ENCODE assay signal across 26 cellular contexts in genomic region chr9:37010180-37010579, GRCh38. TPM values are rescaled to one million over a fixed set of nuclear protein-coding genes. Genes with fewer than 3 reads are reported as not detected.
DNase-seq lines count a peak whose midpoint lies in the region; ATAC-seq and TF ChIP-seq lines count a peak whose summit lies in the region.
"Had no signal": no experiment of that assay in that cellular context is flagged by ENCODE, and none has a peak within 500 bp of the region (broad histone marks: within the 10 kb centered on the region; RNA-seq: fewer than 3 reads in every experiment).

No MANE protein-coding gene starts in this region.

- no peaks in the 10 kb centered on the region for H3K4me1 Mint-ChIP-seq in HFFc6 (ENCODE audit: low read depth)
- H3K4me1 Mint-ChIP-seq: mesothelial cell of epicardium had no signal

- no peaks in the 10 kb centered on the region for H4K20me1 ChIP-seq in SK-N-SH (ENCODE audit: insufficient read depth)

- TF ChIP-seq CTCF in spleen (IDR thresholded peaks at IDR 0.05 in 8 of 11, conservative IDR thresholded peaks at IDR 0.05 in 3 of 11), result no peak
- TF ChIP-seq CTCF in HFFc6 (IDR thresholded peaks at IDR 0.05), result no peak
- no peak for TF ChIP-seq CTCF in SK-N-SH (IDR thresholded peaks at IDR 0.05)

- no peak overlapping the region for H3K4me3 ChIP-seq in spleen
- no peak overlapping the region for H3K4me3 ChIP-seq in SK-N-SH (ENCODE audit: low read depth in 2 of 2, low read length in 1 of 2)

- intact Hi-C loops in spleen (cut with DNase I; ENCODE audit: low total_unique reads), result no loop called here

- H3K4me3 Mint-ChIP-seq in HFFc6, result no peak overlapping the region
- H3K4me3 Mint-ChIP-seq: effector memory CD8-positive, alpha-beta T cell; mesothelial cell of epicardium; T-helper 1 cell treated with Interleukin-12 subunit alpha and Interleukin-12 subunit beta and Interleukin-4 antibody, amounts not matched to agents 30 μg/mL and 1 μg/mL, for 36 hours; type B pancreatic cell had no signal

- H3K27ac ChIP-seq in spleen (peak overlapping the region in 6 of 8 donors; percentile 20 to 88 (median 64)), SK-N-SH (ENCODE audit: low read depth in 2 of 2, low read length in 1 of 2) (no peak overlapping the region)
- H3K27ac ChIP-seq: 22Rv1 had no signal

- H3K9me2 ChIP-seq in SK-N-SH, result no peaks in the 10 kb centered on the region

- TF ChIP-seq RAD21 in SK-N-SH (IDR thresholded peaks at IDR 0.05; ENCODE audit: low read length), result no peak

- H3F3A ChIP-seq in SK-N-SH (replicated peaks; ENCODE audit: insufficient read depth), result no peaks in the 10 kb centered on the region

- WGBS in spleen, 5 donors, result 58 to 70% (median 65%) methylated on average over 7 of the region's 7 CpGs
- 57% methylated on average over 7 of the region's 7 CpGs for WGBS in SK-N-SH (ENCODE audit: low lambda C conversion rate)

- H3K9me3 Mint-ChIP-seq in HFFc6, result no peaks in the 10 kb centered on the region
- H3K9me3 Mint-ChIP-seq: effector memory CD8-positive, alpha-beta T cell; mesothelial cell of epicardium; T-helper 1 cell treated with Interleukin-12 subunit alpha and Interleukin-12 subunit beta and Interleukin-4 antibody, amounts not matched to agents 30 μg/mL and 1 μg/mL, for 36 hours; type B pancreatic cell had no signal

- ATAC-seq in activated CD4-positive, CD25-positive, alpha-beta regulatory T cell treated with anti-CD3 and anti-CD28 coated beads, Interleukin-2, amount 50 U/mL, for 24 hours, result peak; percentile 28 to 54
- peak; percentile 40 for ATAC-seq in GM21360 (IDR thresholded peaks at IDR 0.05; ENCODE audit: unreplicated experiment)
- ATAC-seq in HG03103 (IDR thresholded peaks at IDR 0.05; ENCODE audit: low read depth, unreplicated experiment), result peak; percentile 35
- ATAC-seq: effector memory CD8-positive, alpha-beta T cell; HCT116; left cardiac atrium had no signal

- TF ChIP-seq POLR2A in spleen (IDR thresholded peaks at IDR 0.05), result no peak

- H3K36me3 ChIP-seq in spleen (peaks cover 0 to 43% (median 2%) of the 10 kb centered on the region in 6 donors), SK-N-SH (replicated peaks in 1 of 2; ENCODE audit: control insufficient read depth in 1 of 2, insufficient read depth in 2 of 2, low read length in 1 of 2) (no peaks in the 10 kb centered on the region)

- POLR2A ChIA-PET in SK-N-SH (lab: Yijun Ruan, JAX), result no interaction called here

- no peak for TF ChIP-seq EP300 in SK-N-SH (IDR thresholded peaks at IDR 0.05; ENCODE audit: borderline replicate concordance in 1 of 2, low read depth in 1 of 2, low read length in 1 of 2)

- CTCF ChIA-PET in SK-N-SH (lab: Yijun Ruan, JAX), result interaction anchor here (1.5 to 1.6 kb wide), 2 partner anchors 14 to 137 kb away, joined by 3 to 4 read pairs; no protein-coding TSS in a partner anchor

- no peaks in the 10 kb centered on the region for H3K79me2 ChIP-seq in SK-N-SH (ENCODE audit: insufficient read depth)

- H3K4me2 ChIP-seq in SK-N-SH, result no peak overlapping the region

- no peak overlapping the region for H2AFZ ChIP-seq in SK-N-SH (ENCODE audit: low read depth)

- no peak overlapping the region for H3K9ac ChIP-seq in SK-N-SH

- no peak overlapping the region for H3K27ac Mint-ChIP-seq in HFFc6
- H3K27ac Mint-ChIP-seq: effector memory CD8-positive, alpha-beta T cell; mesothelial cell of epicardium; progenitor cell of endocrine pancreas; T-helper 1 cell treated with Interleukin-12 subunit alpha and Interleukin-12 subunit beta and Interleukin-4 antibody, amounts not matched to agents 30 μg/mL and 1 μg/mL, for 36 hours; type B pancreatic cell had no signal

- DNase-seq in activated CD4-positive, CD25-positive, alpha-beta regulatory T cell treated with anti-CD3 and anti-CD28 coated beads, Interleukin-2, amount 50 U/mL, for 72 hours, result no peak
- DNase-seq in spleen (peak; percentile 37), HFFc6 (no peak), SK-N-SH (no peak), GOT3 (lab: John Stamatoyannopoulos, UW) (no peak)
- DNase-seq: activated naive CD4-positive, alpha-beta T cell treated with anti-CD3 and anti-CD28 coated beads, Interleukin-2, amount 50 U/mL, for 16 hours; activated T-cell treated with anti-CD3 and anti-CD28 coated beads, Interleukin-2, amount 50 U/mL, for 48 hours; Calu3; effector memory CD8-positive, alpha-beta T cell; EL; left cardiac atrium; NCI-H1417; NCI-H69; SHP77 treated with DMSO at 0.1 percent for 48 hours; stimulated activated CD4-positive, alpha-beta T cell treated with anti-CD3 and anti-CD28 coated beads, Interleukin-2, amount 100 ng/mL, for 48 hours had no signal

- H3K4me1 ChIP-seq in spleen, result peaks cover 0 to 91% (median 36%) of the 10 kb centered on the region in 6 donors
- no peaks in the 10 kb centered on the region for H3K4me1 ChIP-seq in SK-N-SH (ENCODE audit: control insufficient read depth in 1 of 2, insufficient read depth in 2 of 2, low read depth in 1 of 2, low read length in 1 of 2)

- peaks cover 0 to 62% (median 0%) of the 10 kb centered on the region in 7 donors for H3K27me3 ChIP-seq in spleen (replicated peaks in 1 of 7)
- H3K27me3 ChIP-seq in SK-N-SH (ENCODE audit: insufficient read depth), result peaks cover 28% of the 10 kb centered on the region

- H3K9me3 ChIP-seq in spleen (no peaks in the 10 kb centered on the region), SK-N-SH (no peaks in the 10 kb centered on the region)

- H3K27me3 Mint-ChIP-seq in HFFc6 (ENCODE audit: insufficient read depth), result peaks cover 50% of the 10 kb centered on the region

- H3K36me3 Mint-ChIP-seq in HFFc6 (ENCODE audit: low read depth), result no peaks in the 10 kb centered on the region
- H3K36me3 Mint-ChIP-seq: mesothelial cell of epicardium, type B pancreatic cell had no signal

TF ChIP-seq in SK-N-SH, 30 proteins besides CTCF, POLR2A, EP300 and RAD21:
- no peak for TF ChIP-seq CHD2 (IDR thresholded peaks at IDR 0.05; ENCODE audit: low read length, partially characterized antibody)
TF ChIP-seq in SK-N-SH: peak in this region for 0.

RNA-seq across cellular contexts. Expression of gene PAX5, which starts 23.9 kb away (rescaled TPM):
- 100 to 1,000 TPM in 2 of 7 donors, 10 to 100 TPM in 5; 48.3 to 120 (median 76.4) TPM for total RNA-seq in spleen
- polyA plus RNA-seq in spleen (10 to 100 TPM; 15.9 to 54.6 (median 22.6) TPM), SK-N-SH (2012; rRNA removed) (0.05 and 0.15 TPM in 2 replicates)
- not detected for total RNA-seq in HFFc6 (2021; fragmentation: NEBNext Ultra II Directional; extraction: Animal tissue kit (Norgen Biotek cat#: 25700))
- 0.04 and 0.22 TPM in 2 replicates for polyA plus RNA-seq in SK-N-SH (2012; cell fraction: cytosol; rRNA removed)
- 0.05 and 0.10 TPM in 2 replicates for polyA plus RNA-seq in SK-N-SH (2012; cell fraction: nucleus; rRNA removed)
- total RNA-seq: Calu3, mesothelial cell of epicardium, progenitor cell of endocrine pancreas, skeletal muscle tissue had no signal
- polyA plus RNA-seq: neural cell had no signal

Comparison
In these comparisons a context has a peak if more than half of its experiments do, and no peak if none do; other contexts are left out.
1. H3K27ac ChIP-seq: peak in spleen (6 of 8); none in SK-N-SH (0 of 2).
2. RNA of gene PAX5, which starts 23.9 kb away (total RNA-seq): 48.3 to 120 TPM in spleen; not detected in HFFc6; every median in the first group is over 10 times any median in the second.
3. Peak in every context shown above with its lines, with median percentiles within 50 percentile points of each other: ATAC-seq.